In the genomic region with DNA sequence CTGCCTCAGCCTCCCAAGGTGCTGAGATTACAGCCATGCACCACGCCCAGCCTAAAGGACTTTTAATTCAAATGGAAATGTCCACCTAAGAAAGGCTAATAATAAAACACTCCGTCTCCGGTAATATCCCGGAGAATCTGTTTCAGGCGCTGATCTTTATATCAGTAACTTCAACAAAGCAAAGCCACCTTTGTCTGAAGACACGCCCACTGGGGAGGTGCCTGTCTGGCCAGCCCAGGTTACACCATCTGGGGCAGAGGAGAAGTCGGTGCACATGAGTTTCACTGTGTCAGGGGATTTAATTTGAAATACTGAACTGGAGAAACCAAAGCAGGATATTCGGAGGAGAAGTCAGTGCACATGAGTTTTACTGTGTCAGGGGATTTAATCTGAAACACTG, we compare ENCODE assay signal across 1 cellular context.
TF ChIP-seq lines count a peak whose summit lies in the region.

No MANE protein-coding gene starts in this region.

TF ChIP-seq in HepG2, 621 proteins besides CTCF, POLR2A, EP300 and RAD21:
- no peak for TF ChIP-seq KAT2B (IDR thresholded peaks at IDR 0.05; ENCODE audit: borderline replicate concordance, low read depth, low read length)
- TF ChIP-seq ZNF749 (CRISPR knock-in tag; IDR thresholded peaks at IDR 0.05; ENCODE audit: borderline replicate concordance), result no peak
- TF ChIP-seq DR1 (CRISPR knock-in tag; IDR thresholded peaks at IDR 0.05), result no peak
- TF ChIP-seq, protein P1, sequence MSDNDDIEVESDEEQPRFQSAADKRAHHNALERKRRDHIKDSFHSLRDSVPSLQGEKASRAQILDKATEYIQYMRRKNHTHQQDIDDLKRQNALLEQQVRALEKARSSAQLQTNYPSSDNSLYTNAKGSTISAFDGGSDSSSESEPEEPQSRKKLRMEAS (IDR thresholded peaks at IDR 0.05), result no peak
- no peak for TF ChIP-seq ZNF383 (CRISPR knock-in tag; IDR thresholded peaks at IDR 0.05; ENCODE audit: borderline replicate concordance)
- TF ChIP-seq ZSCAN21 (CRISPR knock-in tag; IDR thresholded peaks at IDR 0.05; ENCODE audit: borderline replicate concordance), result no peak
- TF ChIP-seq, protein P2, sequence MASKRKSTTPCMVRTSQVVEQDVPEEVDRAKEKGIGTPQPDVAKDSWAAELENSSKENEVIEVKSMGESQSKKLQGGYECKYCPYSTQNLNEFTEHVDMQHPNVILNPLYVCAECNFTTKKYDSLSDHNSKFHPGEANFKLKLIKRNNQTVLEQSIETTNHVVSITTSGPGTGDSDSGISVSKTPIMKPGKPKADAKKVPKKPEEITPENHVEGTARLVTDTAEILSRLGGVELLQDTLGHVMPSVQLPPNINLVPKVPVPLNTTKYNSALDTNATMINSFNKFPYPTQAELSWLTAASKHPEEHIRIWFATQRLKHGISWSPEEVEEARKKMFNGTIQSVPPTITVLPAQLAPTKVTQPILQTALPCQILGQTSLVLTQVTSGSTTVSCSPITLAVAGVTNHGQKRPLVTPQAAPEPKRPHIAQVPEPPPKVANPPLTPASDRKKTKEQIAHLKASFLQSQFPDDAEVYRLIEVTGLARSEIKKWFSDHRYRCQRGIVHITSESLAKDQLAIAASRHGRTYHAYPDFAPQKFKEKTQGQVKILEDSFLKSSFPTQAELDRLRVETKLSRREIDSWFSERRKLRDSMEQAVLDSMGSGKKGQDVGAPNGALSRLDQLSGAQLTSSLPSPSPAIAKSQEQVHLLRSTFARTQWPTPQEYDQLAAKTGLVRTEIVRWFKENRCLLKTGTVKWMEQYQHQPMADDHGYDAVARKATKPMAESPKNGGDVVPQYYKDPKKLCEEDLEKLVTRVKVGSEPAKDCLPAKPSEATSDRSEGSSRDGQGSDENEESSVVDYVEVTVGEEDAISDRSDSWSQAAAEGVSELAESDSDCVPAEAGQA (IDR thresholded peaks at IDR 0.05; ENCODE audit: low read depth), result no peak
- TF ChIP-seq, protein P2 (CRISPR knock-in tag; IDR thresholded peaks at IDR 0.05; ENCODE audit: borderline replicate concordance), result no peak
- TF ChIP-seq HNF4A (CRISPR knock-in tag; IDR thresholded peaks at IDR 0.05), result no peak
- TF ChIP-seq MYC (CRISPR knock-in tag; IDR thresholded peaks at IDR 0.05; ENCODE audit: borderline replicate concordance), result no peak
- TF ChIP-seq REL (CRISPR knock-in tag; conservative IDR thresholded peaks at IDR 0.05), result no peak
- TF ChIP-seq, protein P3, sequence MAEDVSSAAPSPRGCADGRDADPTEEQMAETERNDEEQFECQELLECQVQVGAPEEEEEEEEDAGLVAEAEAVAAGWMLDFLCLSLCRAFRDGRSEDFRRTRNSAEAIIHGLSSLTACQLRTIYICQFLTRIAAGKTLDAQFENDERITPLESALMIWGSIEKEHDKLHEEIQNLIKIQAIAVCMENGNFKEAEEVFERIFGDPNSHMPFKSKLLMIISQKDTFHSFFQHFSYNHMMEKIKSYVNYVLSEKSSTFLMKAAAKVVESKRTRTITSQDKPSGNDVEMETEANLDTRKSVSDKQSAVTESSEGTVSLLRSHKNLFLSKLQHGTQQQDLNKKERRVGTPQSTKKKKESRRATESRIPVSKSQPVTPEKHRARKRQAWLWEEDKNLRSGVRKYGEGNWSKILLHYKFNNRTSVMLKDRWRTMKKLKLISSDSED (CRISPR knock-in tag; IDR thresholded peaks at IDR 0.05), result no peak
- no peak for TF ChIP-seq ZFAT (CRISPR knock-in tag; conservative IDR thresholded peaks at IDR 0.05)
- TF ChIP-seq JARID2 (CRISPR knock-in tag; IDR thresholded peaks at IDR 0.05; ENCODE audit: insufficient replicate concordance), result no peak
- TF ChIP-seq HNRNPL (IDR thresholded peaks at IDR 0.05; ENCODE audit: low read depth, low read length), result no peak
- TF ChIP-seq MIER2 (CRISPR knock-in tag; IDR thresholded peaks at IDR 0.05), result no peak
- no peak for TF ChIP-seq GTF2F1 (IDR thresholded peaks at IDR 0.05; ENCODE audit: low read length)
- TF ChIP-seq ZFP36L1 (CRISPR knock-in tag; IDR thresholded peaks at IDR 0.05), result no peak
- TF ChIP-seq, protein P4, sequence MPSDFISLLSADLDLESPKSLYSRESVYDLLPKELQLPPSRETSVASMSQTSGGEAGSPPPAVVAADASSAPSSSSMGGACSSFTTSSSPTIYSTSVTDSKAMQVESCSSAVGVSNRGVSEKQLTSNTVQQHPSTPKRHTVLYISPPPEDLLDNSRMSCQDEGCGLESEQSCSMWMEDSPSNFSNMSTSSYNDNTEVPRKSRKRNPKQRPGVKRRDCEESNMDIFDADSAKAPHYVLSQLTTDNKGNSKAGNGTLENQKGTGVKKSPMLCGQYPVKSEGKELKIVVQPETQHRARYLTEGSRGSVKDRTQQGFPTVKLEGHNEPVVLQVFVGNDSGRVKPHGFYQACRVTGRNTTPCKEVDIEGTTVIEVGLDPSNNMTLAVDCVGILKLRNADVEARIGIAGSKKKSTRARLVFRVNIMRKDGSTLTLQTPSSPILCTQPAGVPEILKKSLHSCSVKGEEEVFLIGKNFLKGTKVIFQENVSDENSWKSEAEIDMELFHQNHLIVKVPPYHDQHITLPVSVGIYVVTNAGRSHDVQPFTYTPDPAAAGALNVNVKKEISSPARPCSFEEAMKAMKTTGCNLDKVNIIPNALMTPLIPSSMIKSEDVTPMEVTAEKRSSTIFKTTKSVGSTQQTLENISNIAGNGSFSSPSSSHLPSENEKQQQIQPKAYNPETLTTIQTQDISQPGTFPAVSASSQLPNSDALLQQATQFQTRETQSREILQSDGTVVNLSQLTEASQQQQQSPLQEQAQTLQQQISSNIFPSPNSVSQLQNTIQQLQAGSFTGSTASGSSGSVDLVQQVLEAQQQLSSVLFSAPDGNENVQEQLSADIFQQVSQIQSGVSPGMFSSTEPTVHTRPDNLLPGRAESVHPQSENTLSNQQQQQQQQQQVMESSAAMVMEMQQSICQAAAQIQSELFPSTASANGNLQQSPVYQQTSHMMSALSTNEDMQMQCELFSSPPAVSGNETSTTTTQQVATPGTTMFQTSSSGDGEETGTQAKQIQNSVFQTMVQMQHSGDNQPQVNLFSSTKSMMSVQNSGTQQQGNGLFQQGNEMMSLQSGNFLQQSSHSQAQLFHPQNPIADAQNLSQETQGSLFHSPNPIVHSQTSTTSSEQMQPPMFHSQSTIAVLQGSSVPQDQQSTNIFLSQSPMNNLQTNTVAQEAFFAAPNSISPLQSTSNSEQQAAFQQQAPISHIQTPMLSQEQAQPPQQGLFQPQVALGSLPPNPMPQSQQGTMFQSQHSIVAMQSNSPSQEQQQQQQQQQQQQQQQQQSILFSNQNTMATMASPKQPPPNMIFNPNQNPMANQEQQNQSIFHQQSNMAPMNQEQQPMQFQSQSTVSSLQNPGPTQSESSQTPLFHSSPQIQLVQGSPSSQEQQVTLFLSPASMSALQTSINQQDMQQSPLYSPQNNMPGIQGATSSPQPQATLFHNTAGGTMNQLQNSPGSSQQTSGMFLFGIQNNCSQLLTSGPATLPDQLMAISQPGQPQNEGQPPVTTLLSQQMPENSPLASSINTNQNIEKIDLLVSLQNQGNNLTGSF (CRISPR knock-in tag; IDR thresholded peaks at IDR 0.05), result no peak
